21 cellular contexts compared by ENCODE assay signal in genomic region chr7:121187676-121188075, GRCh38.
A peak's percentile ranks its signal among the peaks of the same experiment; 100 is the strongest.
DNase-seq lines count a peak whose midpoint lies in the region; ATAC-seq, FAIRE-seq and TF ChIP-seq lines count a peak whose summit lies in the region.
"Had no signal": no experiment of that assay in that cellular context is flagged by ENCODE, and none has a peak within 500 bp of the region (broad histone marks: within the 10 kb centered on the region; RNA-seq: fewer than 3 reads in every experiment).

No MANE protein-coding gene starts in this region.

- H4K20me1 ChIP-seq in HCT116 (ENCODE audit: insufficient read depth): no peaks in the 10 kb centered on the region
- no peaks in the 10 kb centered on the region for H4K20me1 ChIP-seq in hepatocyte (ENCODE audit: insufficient read depth, poor library complexity, severe bottlenecking)

- H2AFZ ChIP-seq in HCT116 (ENCODE audit: low read depth, low read length, poor library complexity, severe bottlenecking) (no peak overlapping the region), hepatocyte (no peak overlapping the region)

- H3K27ac ChIP-seq in HCT116 (ENCODE audit: low read depth, low read length): no peak overlapping the region
- no peak overlapping the region for H3K27ac ChIP-seq in hepatocyte
- no peak overlapping the region for H3K27ac ChIP-seq in foreskin keratinocyte
- H3K27ac ChIP-seq: dorsolateral prefrontal cortex, tibial artery had no signal

- H3K9me2 ChIP-seq in HCT116 (ENCODE audit: insufficient read depth) (no peaks in the 10 kb centered on the region), hepatocyte (replicated peaks; ENCODE audit: insufficient read depth) (no peaks in the 10 kb centered on the region)

- H3K9ac ChIP-seq in HCT116 (ENCODE audit: low read length) (no peak overlapping the region), adipocyte (ENCODE audit: low read length) (no peak overlapping the region)

- ATAC-seq in HCT116 (no peak), GM19035 (IDR thresholded peaks at IDR 0.05; ENCODE audit: unreplicated experiment) (no peak), foreskin keratinocyte (no peak)
- ATAC-seq: right cardiac atrium had no signal

- H3K36me3 ChIP-seq in HCT116 (ENCODE audit: control insufficient read depth in 1 of 2, insufficient read depth in 2 of 2, low read length in 2 of 2) (no peaks in the 10 kb centered on the region), adipocyte (ENCODE audit: control insufficient read depth, insufficient read depth, low read length, severe bottlenecking) (no peaks in the 10 kb centered on the region), hepatocyte (replicated peaks; ENCODE audit: insufficient read depth, low read depth) (no peaks in the 10 kb centered on the region)
- H3K36me3 ChIP-seq: HAP-1, tibial artery had no signal

- H3K9me3 ChIP-seq in HCT116 (ENCODE audit: control insufficient read depth in 1 of 2, insufficient read depth in 1 of 2, low read depth in 1 of 2, low read length in 2 of 2) (peaks cover 0 to 6% of the 10 kb centered on the region in 2 experiments; a peak in 1 of 4 replicates), adipocyte (ENCODE audit: control insufficient read depth, low read length) (no peaks in the 10 kb centered on the region), hepatocyte (ENCODE audit: low read depth) (no peaks in the 10 kb centered on the region)
- H3K9me3 ChIP-seq: HAP-1, tibial artery had no signal

- H3K79me2 ChIP-seq in HCT116 (ENCODE audit: insufficient read depth, low read length): no peaks in the 10 kb centered on the region
- no peaks in the 10 kb centered on the region for H3K79me2 ChIP-seq in hepatocyte

- no peak for TF ChIP-seq POLR2A in HCT116 (IDR thresholded peaks at IDR 0.05; ENCODE audit: borderline replicate concordance, extremely low read depth, insufficient read depth, insufficient read length)

- no peak for FAIRE-seq in D721Med (lab: Jason Lieb, UNC)
- FAIRE-seq: frontal cortex had no signal

- RAD21 ChIA-PET in HCT116 (lab: Charles Lee; ENCODE audit: low non-redundant PET in 1 of 2, low total read pairs in 2 of 2, uncharacterized antibody in 2 of 2, unreplicated experiment in 2 of 2): no interaction called here

- DNase-seq in AML-193 (lab: John Stamatoyannopoulos, UW) (peak; percentile 19 to 22), HCT116 (ENCODE audit: low read depth, low spot score) (no peak), adipocyte (ENCODE audit: low read depth) (peak; percentile 61), hepatocyte (ENCODE audit: low spot score) (peak; percentile 6), NCI-H2107 (lab: John Stamatoyannopoulos, UW) (no peak), D721Med (ENCODE audit: insufficient read length, low spot score) (no peak), foreskin keratinocyte (no peak)
- DNase-seq: activated CD4-positive, CD25-positive, alpha-beta regulatory T cell treated with anti-CD3 and anti-CD28 coated beads, Interleukin-2, amount 50 U/mL, for 72 hours; activated naive CD4-positive, alpha-beta T cell; dorsolateral prefrontal cortex; mesendoderm; NCI-H1694 treated with DMSO at 0.1 percent for 48 hours; NCI-H524 treated with DMSO at 0.1 percent for 48 hours; right cardiac atrium; stimulated activated CD4-positive, alpha-beta T cell treated with anti-CD3 and anti-CD28 coated beads, Interleukin-2, amount 100 ng/mL, for 48 hours; stimulated activated CD8-positive, alpha-beta memory T cell treated with anti-CD3 and anti-CD28 coated beads, Interleukin-4, amount 100 ng/mL, for 48 hours; T-helper 1 cell; tibial artery had no signal

- TF ChIP-seq RAD21 in HCT116 (IDR thresholded peaks at IDR 0.05; ENCODE audit: low read depth): no peak

- H3K4me1 ChIP-seq in HCT116 (ENCODE audit: control insufficient read depth in 1 of 2, insufficient read depth in 2 of 2, low read length in 2 of 2) (peaks cover 0 to 8% of the 10 kb centered on the region in 2 experiments; a peak in 1 of 4 replicates), adipocyte (ENCODE audit: control insufficient read depth, insufficient read depth, low read length) (peaks cover 15% of the 10 kb centered on the region), hepatocyte (ENCODE audit: insufficient read depth) (peaks cover 7% of the 10 kb centered on the region), foreskin keratinocyte (peaks cover 4% of the 10 kb centered on the region)
- H3K4me1 ChIP-seq: HAP-1 had no signal

- H3K4me2 ChIP-seq in HCT116 (ENCODE audit: low read length) (no peak overlapping the region), hepatocyte (no peak overlapping the region)

- H3K27me3 ChIP-seq in HCT116 (ENCODE audit: insufficient read depth, low read length) (no peaks in the 10 kb centered on the region), adipocyte (replicated peaks; ENCODE audit: control insufficient read depth, insufficient read depth, low read length) (no peaks in the 10 kb centered on the region), hepatocyte (no peaks in the 10 kb centered on the region), foreskin keratinocyte (no peaks in the 10 kb centered on the region)
- H3K27me3 ChIP-seq: tibial artery had no signal

- no peak overlapping the region for H3K4me3 ChIP-seq in HCT116 (replicated peaks in 1 of 2; ENCODE audit: low read depth in 1 of 2, low read length in 2 of 2)
- no peak overlapping the region for H3K4me3 ChIP-seq in adipocyte (ENCODE audit: low read length)
- H3K4me3 ChIP-seq in hepatocyte: no peak overlapping the region
- H3K4me3 ChIP-seq: dorsolateral prefrontal cortex, HAP-1, tibial artery had no signal

- CTCF ChIA-PET in HCT116 (lab: Charles Lee): no interaction called here

- POLR2A ChIA-PET in HCT116 (lab: Charles Lee): no interaction called here

- no TSS peak for BruUV-seq in HCT116 (replicated peaks; lab: Mats Ljungman, UMichigan)

- TF ChIP-seq CTCF in HCT116 (IDR thresholded peaks at IDR 0.05 in 2 of 3, conservative IDR thresholded peaks at IDR 0.05 in 1 of 3; ENCODE audit: borderline replicate concordance in 1 of 3, insufficient read depth in 1 of 3, low read depth in 2 of 3, low read length in 2 of 3) (no peak), hepatocyte (IDR thresholded peaks at IDR 0.05; ENCODE audit: poor library complexity) (no peak), D721Med (IDR thresholded peaks at IDR 0.05; ENCODE audit: insufficient read depth, missing control alignments) (no peak), foreskin keratinocyte (conservative IDR thresholded peaks at IDR 0.05) (no peak)

- intact Hi-C loops in HCT116 (cut with micrococcal nuclease): no loop called here

TF ChIP-seq in HCT116, 20 proteins besides CTCF, POLR2A, EP300 and RAD21:
- TF ChIP-seq ZBTB33 (IDR thresholded peaks at IDR 0.05; ENCODE audit: extremely low read depth, insufficient replicate concordance, low read length) (no peak), CEBPB (IDR thresholded peaks at IDR 0.05; ENCODE audit: low read depth) (peak; percentile 60), JUND (IDR thresholded peaks at IDR 0.05) (no peak), SP1 (IDR thresholded peaks at IDR 0.05; ENCODE audit: low read depth) (no peak)
TF ChIP-seq in HCT116: peak in this region for 1.

Comparison
In these comparisons a context has a peak if more than half of its experiments do, and no peak if none do; other contexts are left out.
1. DNase-seq: peak in AML-193 (2 of 2), adipocyte (single experiment) and hepatocyte (single experiment); none in HCT116 (single experiment), NCI-H2107 (single experiment), D721Med (single experiment) and foreskin keratinocyte (0 of 2).